ENCODE assay signal across 16 cellular contexts in genomic region chr20:20549699-20550098, GRCh38.
A peak's percentile ranks its signal among the peaks of the same experiment; 100 is the strongest.
DNase-seq lines count a peak whose midpoint lies in the region; ATAC-seq and TF ChIP-seq lines count a peak whose summit lies in the region.
"Had no signal": no experiment of that assay in that cellular context is flagged by ENCODE, and none has a peak within 500 bp of the region (broad histone marks: within the 10 kb centered on the region; RNA-seq: fewer than 3 reads in every experiment).

No MANE protein-coding gene starts in this region.

- H3K4me1 ChIP-seq in hepatocyte (ENCODE audit: insufficient read depth), result peaks cover 14% of the 10 kb centered on the region
- H3K4me1 ChIP-seq in effector memory CD4-positive, alpha-beta T cell (ENCODE audit: control insufficient read depth, insufficient read depth, low read length, poor library complexity, severe bottlenecking), result peaks cover 4% of the 10 kb centered on the region
- H3K4me1 ChIP-seq: adrenal gland, uterus had no signal

- peaks cover 13% of the 10 kb centered on the region for H3K4me1 Mint-ChIP-seq in activated T-helper 17 cell treated with anti-CD3 and anti-CD28 coated beads, Interleukin-2, amount 50 U/mL, for 72 hours

- no peaks in the 10 kb centered on the region for H3K36me3 ChIP-seq in hepatocyte (replicated peaks; ENCODE audit: insufficient read depth, low read depth)
- peaks cover 9% of the 10 kb centered on the region for H3K36me3 ChIP-seq in effector memory CD4-positive, alpha-beta T cell (ENCODE audit: control insufficient read depth, insufficient read depth, low read length)
- H3K36me3 ChIP-seq: uterus had no signal

- peaks cover 29% of the 10 kb centered on the region for H3K36me3 Mint-ChIP-seq in activated T-helper 17 cell treated with anti-CD3 and anti-CD28 coated beads, Interleukin-2, amount 50 U/mL, for 72 hours (ENCODE audit: low read depth)
- H3K36me3 Mint-ChIP-seq: natural killer cell had no signal

- H3K4me3 Mint-ChIP-seq in activated T-helper 17 cell treated with anti-CD3 and anti-CD28 coated beads, Interleukin-2, amount 50 U/mL, for 72 hours, result no peak overlapping the region
- H3K4me3 Mint-ChIP-seq: IgD-negative memory B cell, natural killer cell had no signal

- H2AFZ ChIP-seq in hepatocyte, result no peak overlapping the region

- no peaks in the 10 kb centered on the region for H3K79me2 ChIP-seq in hepatocyte

- ATAC-seq in activated T-helper 17 cell treated with anti-CD3 and anti-CD28 coated beads, Interleukin-2, amount 50 U/mL, for 72 hours (replicated peaks), result peak; percentile 54
- no peak for ATAC-seq in GM18498 (IDR thresholded peaks at IDR 0.05; ENCODE audit: unreplicated experiment)
- ATAC-seq: natural killer cell had no signal

- H3K4me2 ChIP-seq in hepatocyte, result no peak overlapping the region

- H3K27ac ChIP-seq in hepatocyte, result peak overlapping the region; percentile 81
- H3K27ac ChIP-seq in effector memory CD4-positive, alpha-beta T cell (ENCODE audit: insufficient read depth, low read length, poor library complexity, severe bottlenecking), result no peak overlapping the region
- H3K27ac ChIP-seq: adrenal gland, uterus had no signal

- TF ChIP-seq POLR2A in erythroblast (IDR thresholded peaks at IDR 0.05; ENCODE audit: low read length), result no peak

- no peaks in the 10 kb centered on the region for H3K27me3 Mint-ChIP-seq in activated T-helper 17 cell treated with anti-CD3 and anti-CD28 coated beads, Interleukin-2, amount 50 U/mL, for 72 hours
- H3K27me3 Mint-ChIP-seq: IgD-negative memory B cell had no signal

- TF ChIP-seq CTCF in AG09319 (IDR thresholded peaks at IDR 0.05; ENCODE audit: low read depth, low read length) (no peak), hepatocyte (IDR thresholded peaks at IDR 0.05; ENCODE audit: poor library complexity) (no peak)

- H3K27me3 ChIP-seq in hepatocyte, result no peaks in the 10 kb centered on the region
- H3K27me3 ChIP-seq in effector memory CD4-positive, alpha-beta T cell (replicated peaks; ENCODE audit: control insufficient read depth, insufficient read depth, low read length, poor library complexity, severe bottlenecking), result no peaks in the 10 kb centered on the region
- H3K27me3 ChIP-seq: adrenal gland, uterus had no signal

- H3K9me3 ChIP-seq in hepatocyte (ENCODE audit: low read depth), result no peaks in the 10 kb centered on the region
- no peaks in the 10 kb centered on the region for H3K9me3 ChIP-seq in effector memory CD4-positive, alpha-beta T cell (ENCODE audit: control insufficient read depth, low read length)
- H3K9me3 ChIP-seq: adrenal gland, uterus had no signal

- WGBS in hepatocyte (ENCODE audit: low lambda C conversion rate, missing lambda C conversion rate), result 64% methylated on average over 1 of the region's 1 CpG

- H4K20me1 ChIP-seq in hepatocyte (ENCODE audit: insufficient read depth, poor library complexity, severe bottlenecking), result no peaks in the 10 kb centered on the region

- H3K4me3 ChIP-seq in hepatocyte, result no peak overlapping the region
- no peak overlapping the region for H3K4me3 ChIP-seq in effector memory CD4-positive, alpha-beta T cell (ENCODE audit: insufficient read depth, low read depth, low read length, poor library complexity, severe bottlenecking)
- H3K4me3 ChIP-seq: adrenal gland, uterus had no signal

- peak; percentile 5 for DNase-seq in AG09319 (ENCODE audit: extremely low read depth, low read depth)
- peak; percentile 59 for DNase-seq in HS-27A (ENCODE audit: low read depth)
- DNase-seq in hepatocyte (ENCODE audit: low spot score), result peak; percentile 67
- DNase-seq in erythroblast (lab: John Stamatoyannopoulos, UW), result no peak
- no peak for DNase-seq in effector memory CD4-positive, alpha-beta T cell
- no peak for DNase-seq in HuH-7 (ENCODE audit: low spot score)
- DNase-seq: activated CD4-positive, alpha-beta T cell treated with anti-CD3 and anti-CD28 coated beads for 4 hours; adrenal gland; DND-41; hippocampal formation; natural killer cell; stimulated activated CD4-positive, alpha-beta T cell treated with anti-CD3 and anti-CD28 coated beads, Interleukin-4, amount 100 ng/mL, for 24 hours; uterus had no signal

- no peaks in the 10 kb centered on the region for H3K9me3 Mint-ChIP-seq in activated T-helper 17 cell treated with anti-CD3 and anti-CD28 coated beads, Interleukin-2, amount 50 U/mL, for 72 hours
- H3K9me3 Mint-ChIP-seq: IgD-negative memory B cell, natural killer cell had no signal

- no peak overlapping the region for H3K27ac Mint-ChIP-seq in activated T-helper 17 cell treated with anti-CD3 and anti-CD28 coated beads, Interleukin-2, amount 50 U/mL, for 72 hours
- H3K27ac Mint-ChIP-seq: IgD-negative memory B cell, natural killer cell had no signal

- no peaks in the 10 kb centered on the region for H3K9me2 ChIP-seq in hepatocyte (replicated peaks; ENCODE audit: insufficient read depth)

Comparison
In these comparisons a context has a peak if more than half of its experiments do, and no peak if none do; other contexts are left out.
1. DNase-seq: peak in AG09319 (single experiment), HS-27A (single experiment) and hepatocyte (single experiment); none in erythroblast (0 of 2), effector memory CD4-positive, alpha-beta T cell (0 of 3) and HuH-7 (single experiment).